In the genomic region with DNA sequence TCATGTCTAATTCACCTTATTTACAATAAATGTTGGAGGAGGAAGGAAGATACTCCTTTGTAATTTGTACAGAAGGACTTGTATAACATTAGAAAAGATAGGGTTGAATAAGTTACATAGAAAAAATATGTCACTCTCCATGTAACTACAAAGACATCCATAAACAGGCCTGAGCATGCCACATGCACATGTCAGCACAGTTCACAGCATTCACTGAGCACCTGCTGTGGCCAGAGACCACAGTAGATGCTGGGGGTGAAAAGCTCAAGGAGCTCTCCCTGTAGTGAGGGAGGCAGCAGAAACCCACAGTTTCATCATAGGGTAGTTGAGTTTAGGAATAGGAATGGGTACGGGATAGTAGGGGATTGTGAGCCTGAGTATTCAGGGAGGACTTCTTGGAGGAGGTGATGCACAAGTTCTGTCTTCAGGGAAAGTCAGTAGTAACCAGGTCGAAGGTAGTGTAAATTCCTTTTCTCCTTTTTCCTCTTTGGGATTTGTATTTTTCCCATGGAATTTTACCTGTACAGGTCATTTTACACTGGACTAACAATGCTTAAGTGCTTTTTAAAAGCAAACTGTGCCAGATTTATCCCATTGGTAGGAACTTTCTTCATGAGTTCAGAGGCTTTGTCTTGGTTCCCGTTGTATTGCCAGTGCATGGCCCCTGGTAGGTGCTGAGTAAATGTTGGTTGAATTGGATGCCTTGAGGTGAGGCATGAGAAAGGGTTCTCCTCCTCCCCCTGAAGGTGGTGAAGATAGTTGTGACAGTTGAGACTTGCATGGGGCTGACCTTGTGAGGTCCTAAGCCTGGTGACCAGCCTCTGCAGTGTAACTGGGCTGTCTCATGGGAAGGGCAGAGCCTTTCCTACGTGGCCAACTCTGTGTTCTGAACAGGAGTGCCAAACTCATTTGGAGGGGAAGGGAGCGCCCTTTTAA, we compare ENCODE assay signal across 13 cellular contexts. TPM values are rescaled to one million over a fixed set of nuclear protein-coding genes. Genes with fewer than 3 reads are reported as not detected.
DNase-seq lines count a peak whose midpoint lies in the region; ATAC-seq and TF ChIP-seq lines count a peak whose summit lies in the region.
"Had no signal": no experiment of that assay in that cellular context is flagged by ENCODE, and none has a peak within 500 bp of the region (broad histone marks: within the 10 kb centered on the region; RNA-seq: fewer than 3 reads in every experiment).

No MANE protein-coding gene starts in this region.

- H3K36me3 Mint-ChIP-seq in CD4-positive, alpha-beta T cell (ENCODE audit: low read depth): peaks cover 37% of the 10 kb centered on the region

- BruUV-seq in mammary epithelial cell (replicated peaks; lab: Mats Ljungman, UMichigan): no TSS peak

- ATAC-seq in CD4-positive, alpha-beta T cell (ENCODE audit: poor library complexity): no peak
- ATAC-seq in HG03432 (IDR thresholded peaks at IDR 0.05; ENCODE audit: unreplicated experiment): peak; percentile 30
- ATAC-seq in gastrocnemius medialis: no peak
- ATAC-seq: GM23338 had no signal

- no peak overlapping the region for H3K4me3 ChIP-seq in mammary epithelial cell (replicated peaks in 1 of 3; ENCODE audit: insufficient read depth in 1 of 3, low read depth in 2 of 3, low read length in 3 of 3)
- no peak overlapping the region for H3K4me3 ChIP-seq in gastrocnemius medialis
- H3K4me3 ChIP-seq: GM23338 had no signal

- no peaks in the 10 kb centered on the region for H3K9me3 Mint-ChIP-seq in CD4-positive, alpha-beta T cell
- H3K9me3 Mint-ChIP-seq: GM23338 had no signal

- intact Hi-C loops in CD4-positive, alpha-beta T cell (cut with DNase I, micrococcal nuclease): loop anchor here in 1 of 2 experiments (1.0 to 2.0 kb wide), 3 partner anchors 13 to 47 kb away; no protein-coding TSS in a partner anchor
- intact Hi-C loops in mammary epithelial cell (cut with micrococcal nuclease) (no loop called here), gastrocnemius medialis (cut with DNase I; ENCODE audit: low total_unique reads) (no loop called here)

- H3K4me1 Mint-ChIP-seq in CD4-positive, alpha-beta T cell (ENCODE audit: low read depth): peaks cover 85% of the 10 kb centered on the region

- H3K9ac ChIP-seq in mammary epithelial cell (ENCODE audit: insufficient read depth, low read length): no peak overlapping the region

- peak overlapping the region; percentile 87 for H3K4me3 Mint-ChIP-seq in CD4-positive, alpha-beta T cell
- H3K4me3 Mint-ChIP-seq: GM23338 had no signal

- no peaks in the 10 kb centered on the region for H3K27me3 ChIP-seq in CD4-positive, alpha-beta T cell (ENCODE audit: control insufficient read depth, insufficient read depth, low read length)
- no peaks in the 10 kb centered on the region for H3K27me3 ChIP-seq in mammary epithelial cell (ENCODE audit: insufficient read depth, low read length)
- no peaks in the 10 kb centered on the region for H3K27me3 ChIP-seq in gastrocnemius medialis

- peak overlapping the region; percentile 79 for H3K27ac ChIP-seq in CD4-positive, alpha-beta T cell (ENCODE audit: low read depth, low read length)
- H3K27ac ChIP-seq in mammary epithelial cell (ENCODE audit: insufficient read depth, low read depth, low read length) (no peak overlapping the region), gastrocnemius medialis (peak overlapping the region in 3 of 4 donors; percentile 55 to 70 (median 58))

- 89% methylated on average over 5 of the region's 5 CpGs for WGBS in mammary epithelial cell (ENCODE audit: low coverage, missing lambda C conversion rate)

- dilution Hi-C loops in mammary epithelial cell (cut with HindIII; ENCODE audit: low sequenced_read_pairs): no loop called here

- H3K36me3 ChIP-seq in mammary epithelial cell (ENCODE audit: insufficient read depth, low read length) (no peaks in the 10 kb centered on the region), gastrocnemius medialis (no peaks in the 10 kb centered on the region)

- CTCF ChIA-PET in CD4-positive, alpha-beta T cell (lab: Charles Lee): interaction anchor here (1.1 to 1.3 kb wide), 3 partner anchors 8 to 78 kb away, joined by 3 to 6 read pairs (median 3); no protein-coding TSS in a partner anchor
- CTCF ChIA-PET in mammary epithelial cell (lab: Charles Lee; ENCODE audit: low non-redundant PET): interaction anchor here (0.6 kb wide), 1 partner anchor 61 kb away, joined by 3 read pairs; no protein-coding TSS in a partner anchor

- no peaks in the 10 kb centered on the region for H3K27me3 Mint-ChIP-seq in CD4-positive, alpha-beta T cell

- no peak for TF ChIP-seq CTCF in CD4-positive, alpha-beta T cell (IDR thresholded peaks at IDR 0.05)
- TF ChIP-seq CTCF in mammary epithelial cell (conservative IDR thresholded peaks at IDR 0.05 in 1 of 2, IDR thresholded peaks at IDR 0.05 in 1 of 2; ENCODE audit: extremely low read depth in 1 of 2, insufficient read depth in 1 of 2, low read depth in 1 of 2, low read length in 2 of 2) (no peak), gastrocnemius medialis (IDR thresholded peaks at IDR 0.05 in 4 of 5, conservative IDR thresholded peaks at IDR 0.05 in 1 of 5) (no peak)

- no peaks in the 10 kb centered on the region for H3K9me3 ChIP-seq in CD4-positive, alpha-beta T cell (ENCODE audit: control insufficient read depth, low read length)
- no peaks in the 10 kb centered on the region for H3K9me3 ChIP-seq in mammary epithelial cell (replicated peaks; ENCODE audit: insufficient read depth, low read length)
- H3K9me3 ChIP-seq in gastrocnemius medialis: no peaks in the 10 kb centered on the region

- TF ChIP-seq POLR2A in gastrocnemius medialis (IDR thresholded peaks at IDR 0.05): no peak

- no peaks in the 10 kb centered on the region for H4K20me1 ChIP-seq in mammary epithelial cell (ENCODE audit: insufficient read depth, low read length)

- no peak for DNase-seq in CD4-positive, alpha-beta T cell
- DNase-seq in mammary epithelial cell (peak; percentile 46), gastrocnemius medialis (no peak), Kasumi-1 (lab: John Stamatoyannopoulos, UW) (no peak), NCI-H1694 treated with DMSO at 0.1 percent for 48 hours (lab: John Stamatoyannopoulos, UW) (no peak), HUDEP-2 (lab: John Stamatoyannopoulos, UW; ENCODE audit: unreplicated experiment in 76 of 76) (no peak)
- DNase-seq in stimulated activated CD4-positive, alpha-beta T cell treated with anti-CD3 and anti-CD28 coated beads, Interleukin-2, amount 100 ng/mL, for 24 hours: no peak
- DNase-seq: caudate nucleus, NCI-H1092, NCI-H524 treated with DMSO at 0.1 percent for 48 hours, SHP77 had no signal

- no peak overlapping the region for H2AFZ ChIP-seq in mammary epithelial cell (ENCODE audit: low read depth, low read length)
- H2AFZ ChIP-seq: GM23338 had no signal

- in situ Hi-C loops in mammary epithelial cell (cut with MboI; ENCODE audit: low sequenced_read_pairs in 2 of 2): no loop called here
- in situ Hi-C loops in gastrocnemius medialis (cut with MboI; ENCODE audit: low sequenced_read_pairs in 4 of 4): no loop called here

- H3K27ac Mint-ChIP-seq in CD4-positive, alpha-beta T cell: peak overlapping the region; percentile 99
- H3K27ac Mint-ChIP-seq: GM23338 had no signal

- POLR2A ChIA-PET in CD4-positive, alpha-beta T cell (lab: Charles Lee): interaction anchor here (0.8 to 9.2 kb wide), 9 partner anchors 9 to 162 kb away, joined by 3 to 110 read pairs (median 4); partner anchors contain the start of gene PRKCH

- H3K79me2 ChIP-seq in mammary epithelial cell (ENCODE audit: insufficient read depth, low read length): peaks cover 13% of the 10 kb centered on the region

- H3K4me2 ChIP-seq in mammary epithelial cell (ENCODE audit: insufficient read depth, low read depth, low read length): no peak overlapping the region
- H3K4me2 ChIP-seq: GM23338 had no signal

- H3K4me1 ChIP-seq in mammary epithelial cell (ENCODE audit: insufficient read depth, low read length): peaks cover 16% of the 10 kb centered on the region
- peaks cover 18 to 31% of the 10 kb centered on the region in 2 donors for H3K4me1 ChIP-seq in gastrocnemius medialis

RNA-seq across cellular contexts. Expression of gene PRKCH, which starts 20.2 kb away (rescaled TPM):
- total RNA-seq in CD4-positive, alpha-beta T cell: 100 to 1,000 TPM; 378 to 385 TPM
- total RNA-seq in mammary epithelial cell (10 to 100 TPM in 1 of 2 donors, 1 to 10 TPM in 1; 8.8 to 16.2 TPM), gastrocnemius medialis (10 to 100 TPM; 11.3 to 32.4 (median 16.6) TPM)
- polyA plus RNA-seq in mammary epithelial cell: 11.5 TPM
- polyA minus RNA-seq in mammary epithelial cell: 21.2 TPM

Comparison
In these comparisons a context has a peak if more than half of its experiments do, and no peak if none do; other contexts are left out.
1. RNA of gene PRKCH, which starts 20.2 kb away (total RNA-seq): 378 to 385 TPM in CD4-positive, alpha-beta T cell; 11.3 to 32.4 TPM in gastrocnemius medialis and 8.8 to 16.2 TPM in mammary epithelial cell; every median in the first group is over 10 times any median in the second.